Comparison of ENCODE assay signal across 31 cellular contexts in the genomic region with DNA sequence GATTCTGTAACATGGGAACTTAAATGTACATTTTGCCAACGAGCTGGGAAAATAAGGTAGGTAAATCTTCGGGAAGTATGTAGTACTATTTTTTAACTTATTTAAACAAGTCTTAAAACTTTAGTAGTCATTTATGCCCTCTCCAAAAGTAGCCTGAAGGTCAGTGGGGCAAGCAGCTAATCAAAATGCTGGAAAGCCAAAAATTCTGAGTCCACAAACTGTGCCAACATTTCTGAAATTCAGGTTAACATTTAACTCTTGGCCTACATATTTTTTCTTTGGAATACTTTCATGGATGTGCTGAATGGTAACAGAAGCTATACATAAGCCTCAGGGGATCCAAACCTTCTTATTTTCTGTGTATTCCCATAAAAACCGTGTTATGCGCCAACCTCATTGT.
"Had no signal": no experiment of that assay in that cellular context is flagged by ENCODE, and none has a peak within 500 bp of the region (broad histone marks: within the 10 kb centered on the region; RNA-seq: fewer than 3 reads in every experiment).

No MANE protein-coding gene starts in this region.

- H3K27ac ChIP-seq: brain microvascular endothelial cell, coronary artery, dorsolateral prefrontal cortex, esophagus muscularis mucosa, foreskin keratinocyte, gastrocnemius medialis, heart left ventricle had no signal

- ATAC-seq: activated CD4-positive, alpha-beta T cell treated with anti-CD3 and anti-CD28 coated beads for 36 hours; activated CD8-positive, alpha-beta memory T cell treated with anti-CD3 and anti-CD28 coated beads, Interleukin-2, amount 10 ng/mL, durations not matched to agents 7 days and 5 days; activated CD8-positive, alpha-beta T cell treated with anti-CD3 and anti-CD28 coated beads, Interleukin-2, amount 10 ng/mL, durations not matched to agents 7 days and 5 days; activated T-helper 17 cell treated with anti-CD3 and anti-CD28 coated beads, Interleukin-2, amount 50 U/mL, for 72 hours; foreskin keratinocyte; gastrocnemius medialis had no signal

- H3K27me3 Mint-ChIP-seq: activated CD4-positive, alpha-beta memory T cell treated with anti-CD3 and anti-CD28 coated beads for 36 hours; activated CD4-positive, alpha-beta T cell treated with anti-CD3 and anti-CD28 coated beads for 36 hours; activated CD4-positive, alpha-beta T cell treated with anti-CD3 and anti-CD28 coated beads, Interleukin-2, amount 10 ng/mL, durations not matched to agents 24 days and 14 days; activated CD8-positive, alpha-beta memory T cell treated with anti-CD3 and anti-CD28 coated beads, Interleukin-2, amount 10 ng/mL, durations not matched to agents 7 days and 5 days; activated naive CD8-positive, alpha-beta T cell; activated T-helper 17 cell treated with anti-CD3 and anti-CD28 coated beads, Interleukin-2, amount 50 U/mL, for 72 hours; central memory CD8-positive, alpha-beta T cell; dendritic cell treated with granulocyte-macrophage colony-stimulating factor and Interleukin-4, amounts not matched to agents 40 ng/mL and 50 ng/mL, for 4 days had no signal

- H3K4me3 ChIP-seq: coronary artery, dorsolateral prefrontal cortex, esophagus muscularis mucosa, gastrocnemius medialis, heart left ventricle had no signal

- H3K27ac Mint-ChIP-seq: activated CD4-positive, alpha-beta memory T cell treated with anti-CD3 and anti-CD28 coated beads for 36 hours; activated CD4-positive, alpha-beta T cell treated with anti-CD3 and anti-CD28 coated beads for 36 hours; activated CD4-positive, alpha-beta T cell treated with anti-CD3 and anti-CD28 coated beads, Interleukin-2, amount 10 ng/mL, durations not matched to agents 24 days and 14 days; activated CD8-positive, alpha-beta memory T cell treated with anti-CD3 and anti-CD28 coated beads, Interleukin-2, amount 10 ng/mL, durations not matched to agents 7 days and 5 days; activated CD8-positive, alpha-beta T cell treated with anti-CD3 and anti-CD28 coated beads, Interleukin-2, amount 10 ng/mL, durations not matched to agents 7 days and 5 days; activated naive CD8-positive, alpha-beta T cell; activated T-helper 17 cell treated with anti-CD3 and anti-CD28 coated beads, Interleukin-2, amount 50 U/mL, for 72 hours; dendritic cell treated with granulocyte-macrophage colony-stimulating factor and Interleukin-4, amounts not matched to agents 40 ng/mL and 50 ng/mL, for 4 days had no signal

- H3K4me3 Mint-ChIP-seq: activated CD4-positive, alpha-beta memory T cell treated with anti-CD3 and anti-CD28 coated beads for 36 hours; activated CD4-positive, alpha-beta T cell treated with anti-CD3 and anti-CD28 coated beads for 36 hours; activated CD4-positive, alpha-beta T cell treated with anti-CD3 and anti-CD28 coated beads, Interleukin-2, amount 10 ng/mL, durations not matched to agents 24 days and 14 days; activated CD8-positive, alpha-beta memory T cell treated with anti-CD3 and anti-CD28 coated beads, Interleukin-2, amount 10 ng/mL, durations not matched to agents 7 days and 5 days; activated CD8-positive, alpha-beta T cell treated with anti-CD3 and anti-CD28 coated beads, Interleukin-2, amount 10 ng/mL, durations not matched to agents 7 days and 5 days; activated naive CD8-positive, alpha-beta T cell; activated T-helper 17 cell treated with anti-CD3 and anti-CD28 coated beads, Interleukin-2, amount 50 U/mL, for 72 hours; central memory CD8-positive, alpha-beta T cell; dendritic cell treated with granulocyte-macrophage colony-stimulating factor and Interleukin-4, amounts not matched to agents 40 ng/mL and 50 ng/mL, for 4 days; endodermal cell had no signal

- H3K4me1 Mint-ChIP-seq: activated CD4-positive, alpha-beta T cell treated with anti-CD3 and anti-CD28 coated beads, Interleukin-2, amount 10 ng/mL, durations not matched to agents 24 days and 14 days; activated CD8-positive, alpha-beta memory T cell treated with anti-CD3 and anti-CD28 coated beads, Interleukin-2, amount 10 ng/mL, durations not matched to agents 7 days and 5 days; activated T-helper 17 cell treated with anti-CD3 and anti-CD28 coated beads, Interleukin-2, amount 50 U/mL, for 72 hours; central memory CD8-positive, alpha-beta T cell had no signal

- FAIRE-seq: astrocyte, bronchial epithelial cell had no signal

- H3K27me3 ChIP-seq: brain microvascular endothelial cell, dorsolateral prefrontal cortex, esophagus muscularis mucosa, foreskin keratinocyte, gastrocnemius medialis, heart left ventricle had no signal

- DNase-seq: activated CD4-positive, alpha-beta memory T cell treated with anti-CD3 and anti-CD28 coated beads for 36 hours; activated CD4-positive, alpha-beta T cell treated with anti-CD3 and anti-CD28 coated beads for 36 hours; activated CD4-positive, alpha-beta T cell treated with anti-CD3 and anti-CD28 coated beads, Interleukin-2, amount 10 ng/mL, durations not matched to agents 24 days and 14 days; activated CD4-positive, CD25-positive, alpha-beta regulatory T cell; activated CD4-positive, CD25-positive, alpha-beta regulatory T cell treated with anti-CD3 and anti-CD28 coated beads, Interleukin-2, amount 50 U/mL, for 72 hours; activated CD8-positive, alpha-beta memory T cell treated with anti-CD3 and anti-CD28 coated beads, Interleukin-2, amount 10 ng/mL, durations not matched to agents 7 days and 5 days; activated CD8-positive, alpha-beta memory T cell treated with anti-CD3 and anti-CD28 coated beads, Interleukin-2, amount 50 U/mL, for 4 hours; activated CD8-positive, alpha-beta T cell treated with anti-CD3 and anti-CD28 coated beads, Interleukin-2, amount 10 ng/mL, durations not matched to agents 7 days and 5 days; activated effector memory CD4-positive, alpha-beta T cell treated with Interleukin-2 at 50 U/mL for 16 hours; activated gamma-delta T cell treated with Interleukin-2 at 50 U/mL for 16 hours; activated naive CD4-positive, alpha-beta T cell treated with anti-CD3 and anti-CD28 coated beads, Interleukin-2, amount 50 U/mL, for 16 hours; activated naive CD4-positive, alpha-beta T cell treated with Interleukin-2 at 50 U/mL for 16 hours; activated T-cell treated with anti-CD3 and anti-CD28 coated beads, Interleukin-2, amount 50 U/mL, for 1 hour; amniotic stem cell; anterior cingulate cortex; brain microvascular endothelial cell; dorsolateral prefrontal cortex; effector memory CD4-positive, alpha-beta T cell; endodermal cell; foreskin keratinocyte; gastrocnemius medialis; glutamatergic neuron; heart left ventricle had no signal

- H3K9me3 ChIP-seq: esophagus muscularis mucosa, gastrocnemius medialis, heart left ventricle had no signal

- H3K9me3 Mint-ChIP-seq: activated CD4-positive, alpha-beta memory T cell treated with anti-CD3 and anti-CD28 coated beads for 36 hours; activated CD4-positive, alpha-beta T cell treated with anti-CD3 and anti-CD28 coated beads, Interleukin-2, amount 10 ng/mL, durations not matched to agents 24 days and 14 days; activated T-helper 17 cell treated with anti-CD3 and anti-CD28 coated beads, Interleukin-2, amount 50 U/mL, for 72 hours; central memory CD8-positive, alpha-beta T cell; dendritic cell treated with granulocyte-macrophage colony-stimulating factor and Interleukin-4, amounts not matched to agents 40 ng/mL and 50 ng/mL, for 4 days; endodermal cell had no signal

- H3K4me1 ChIP-seq: esophagus muscularis mucosa, foreskin keratinocyte had no signal
